1 cellular context compared by ENCODE assay signal in the genomic region with DNA sequence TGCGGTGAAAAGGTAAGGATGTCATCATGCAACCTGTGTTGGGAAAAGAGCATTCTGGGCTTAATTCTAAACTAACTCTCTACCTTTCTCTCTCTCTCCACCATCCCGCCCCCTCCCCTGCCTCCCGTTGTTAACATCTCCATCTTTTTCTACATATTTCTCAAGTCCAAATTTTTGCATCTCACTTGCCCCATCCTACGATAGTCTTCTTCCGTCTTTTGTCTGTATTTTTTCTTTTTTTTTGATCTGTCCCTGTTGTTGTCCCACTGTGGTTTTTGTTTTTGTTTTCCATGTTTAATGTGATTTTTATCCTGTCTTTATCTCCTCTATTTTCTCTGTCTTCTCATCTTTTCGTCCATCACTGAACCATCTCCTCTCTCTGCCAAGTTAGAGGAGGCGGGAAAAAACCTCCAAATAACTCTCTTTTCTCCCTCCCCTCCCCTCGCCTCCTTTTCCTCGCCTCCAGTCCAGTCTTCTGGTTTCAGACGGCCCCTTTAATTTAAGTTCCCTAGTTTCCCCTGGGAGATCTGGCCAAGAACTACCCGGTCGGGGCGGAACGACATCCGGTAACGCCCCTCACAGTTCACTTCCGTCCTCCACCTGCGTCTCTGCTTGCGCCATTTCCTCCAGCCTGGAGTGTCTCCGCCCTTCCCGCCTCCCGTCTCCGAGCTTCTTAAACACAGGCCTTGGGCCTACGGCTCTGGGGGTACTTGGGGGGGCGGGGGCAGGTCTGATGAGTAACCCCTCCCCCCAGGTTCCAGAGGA.
TF ChIP-seq lines count a peak whose summit lies in the region.

A gene with protein sequence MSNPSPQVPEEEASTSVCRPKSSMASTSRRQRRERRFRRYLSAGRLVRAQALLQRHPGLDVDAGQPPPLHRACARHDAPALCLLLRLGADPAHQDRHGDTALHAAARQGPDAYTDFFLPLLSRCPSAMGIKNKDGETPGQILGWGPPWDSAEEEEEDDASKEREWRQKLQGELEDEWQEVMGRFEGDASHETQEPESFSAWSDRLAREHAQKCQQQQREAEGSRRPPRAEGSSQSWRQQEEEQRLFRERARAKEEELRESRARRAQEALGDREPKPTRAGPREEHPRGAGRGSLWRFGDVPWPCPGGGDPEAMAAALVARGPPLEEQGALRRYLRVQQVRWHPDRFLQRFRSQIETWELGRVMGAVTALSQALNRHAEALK (plus strand): TSS at position 647 of the 765 bp plus-strand sequence. CDS start 87 bp downstream, at position 734.

TF ChIP-seq in SK-N-SH, 30 proteins besides CTCF, POLR2A, EP300 and RAD21 (continued from another document):
- TF ChIP-seq, protein P1, sequence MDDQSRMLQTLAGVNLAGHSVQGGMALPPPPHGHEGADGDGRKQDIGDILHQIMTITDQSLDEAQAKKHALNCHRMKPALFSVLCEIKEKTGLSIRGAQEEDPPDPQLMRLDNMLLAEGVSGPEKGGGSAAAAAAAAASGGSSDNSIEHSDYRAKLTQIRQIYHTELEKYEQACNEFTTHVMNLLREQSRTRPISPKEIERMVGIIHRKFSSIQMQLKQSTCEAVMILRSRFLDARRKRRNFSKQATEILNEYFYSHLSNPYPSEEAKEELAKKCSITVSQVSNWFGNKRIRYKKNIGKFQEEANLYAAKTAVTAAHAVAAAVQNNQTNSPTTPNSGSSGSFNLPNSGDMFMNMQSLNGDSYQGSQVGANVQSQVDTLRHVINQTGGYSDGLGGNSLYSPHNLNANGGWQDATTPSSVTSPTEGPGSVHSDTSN (IDR thresholded peaks at IDR 0.05), result no peak; the same call in 1 of the 2 replicates
- no peak; the same call in 1 of the 2 replicates for TF ChIP-seq TCF12 (IDR thresholded peaks at IDR 0.05)
- peak; percentile 56; the same call in 1 of the 2 replicates for TF ChIP-seq YY1 (IDR thresholded peaks at IDR 0.05; ENCODE audit: low read depth)
- no peak for TF ChIP-seq TEAD4 (IDR thresholded peaks at IDR 0.05; ENCODE audit: borderline replicate concordance, insufficient read depth)
- no peak for TF ChIP-seq MEF2A (IDR thresholded peaks at IDR 0.05; ENCODE audit: borderline replicate concordance, low read depth)
- peak; percentile 97 for TF ChIP-seq GABPA (IDR thresholded peaks at IDR 0.05; ENCODE audit: low read depth)
- TF ChIP-seq, protein P2, sequence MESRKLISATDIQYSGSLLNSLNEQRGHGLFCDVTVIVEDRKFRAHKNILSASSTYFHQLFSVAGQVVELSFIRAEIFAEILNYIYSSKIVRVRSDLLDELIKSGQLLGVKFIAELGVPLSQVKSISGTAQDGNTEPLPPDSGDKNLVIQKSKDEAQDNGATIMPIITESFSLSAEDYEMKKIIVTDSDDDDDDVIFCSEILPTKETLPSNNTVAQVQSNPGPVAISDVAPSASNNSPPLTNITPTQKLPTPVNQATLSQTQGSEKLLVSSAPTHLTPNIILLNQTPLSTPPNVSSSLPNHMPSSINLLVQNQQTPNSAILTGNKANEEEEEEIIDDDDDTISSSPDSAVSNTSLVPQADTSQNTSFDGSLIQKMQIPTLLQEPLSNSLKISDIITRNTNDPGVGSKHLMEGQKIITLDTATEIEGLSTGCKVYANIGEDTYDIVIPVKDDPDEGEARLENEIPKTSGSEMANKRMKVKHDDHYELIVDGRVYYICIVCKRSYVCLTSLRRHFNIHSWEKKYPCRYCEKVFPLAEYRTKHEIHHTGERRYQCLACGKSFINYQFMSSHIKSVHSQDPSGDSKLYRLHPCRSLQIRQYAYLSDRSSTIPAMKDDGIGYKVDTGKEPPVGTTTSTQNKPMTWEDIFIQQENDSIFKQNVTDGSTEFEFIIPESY (IDR thresholded peaks at IDR 0.05; ENCODE audit: borderline replicate concordance, low read depth), result no peak
- TF ChIP-seq NFIC (IDR thresholded peaks at IDR 0.05; ENCODE audit: borderline replicate concordance), result no peak
- no peak for TF ChIP-seq RFX5 (IDR thresholded peaks at IDR 0.05; ENCODE audit: low read length)
- peak; percentile 71 for TF ChIP-seq CHD2 (IDR thresholded peaks at IDR 0.05; ENCODE audit: low read length, partially characterized antibody)
- peak; percentile 77; the same call in 1 of the 2 replicates for TF ChIP-seq ELF1 (IDR thresholded peaks at IDR 0.05)
- TF ChIP-seq NRF1 (IDR thresholded peaks at IDR 0.05; ENCODE audit: low read depth, low read length), result no peak
- TF ChIP-seq, protein P3, sequence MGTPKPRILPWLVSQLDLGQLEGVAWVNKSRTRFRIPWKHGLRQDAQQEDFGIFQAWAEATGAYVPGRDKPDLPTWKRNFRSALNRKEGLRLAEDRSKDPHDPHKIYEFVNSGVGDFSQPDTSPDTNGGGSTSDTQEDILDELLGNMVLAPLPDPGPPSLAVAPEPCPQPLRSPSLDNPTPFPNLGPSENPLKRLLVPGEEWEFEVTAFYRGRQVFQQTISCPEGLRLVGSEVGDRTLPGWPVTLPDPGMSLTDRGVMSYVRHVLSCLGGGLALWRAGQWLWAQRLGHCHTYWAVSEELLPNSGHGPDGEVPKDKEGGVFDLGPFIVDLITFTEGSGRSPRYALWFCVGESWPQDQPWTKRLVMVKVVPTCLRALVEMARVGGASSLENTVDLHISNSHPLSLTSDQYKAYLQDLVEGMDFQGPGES (IDR thresholded peaks at IDR 0.05; ENCODE audit: low read depth, low read length), result no peak
- TF ChIP-seq RXRA (IDR thresholded peaks at IDR 0.05; ENCODE audit: borderline replicate concordance, low read depth), result no peak
- TF ChIP-seq, protein P4, sequence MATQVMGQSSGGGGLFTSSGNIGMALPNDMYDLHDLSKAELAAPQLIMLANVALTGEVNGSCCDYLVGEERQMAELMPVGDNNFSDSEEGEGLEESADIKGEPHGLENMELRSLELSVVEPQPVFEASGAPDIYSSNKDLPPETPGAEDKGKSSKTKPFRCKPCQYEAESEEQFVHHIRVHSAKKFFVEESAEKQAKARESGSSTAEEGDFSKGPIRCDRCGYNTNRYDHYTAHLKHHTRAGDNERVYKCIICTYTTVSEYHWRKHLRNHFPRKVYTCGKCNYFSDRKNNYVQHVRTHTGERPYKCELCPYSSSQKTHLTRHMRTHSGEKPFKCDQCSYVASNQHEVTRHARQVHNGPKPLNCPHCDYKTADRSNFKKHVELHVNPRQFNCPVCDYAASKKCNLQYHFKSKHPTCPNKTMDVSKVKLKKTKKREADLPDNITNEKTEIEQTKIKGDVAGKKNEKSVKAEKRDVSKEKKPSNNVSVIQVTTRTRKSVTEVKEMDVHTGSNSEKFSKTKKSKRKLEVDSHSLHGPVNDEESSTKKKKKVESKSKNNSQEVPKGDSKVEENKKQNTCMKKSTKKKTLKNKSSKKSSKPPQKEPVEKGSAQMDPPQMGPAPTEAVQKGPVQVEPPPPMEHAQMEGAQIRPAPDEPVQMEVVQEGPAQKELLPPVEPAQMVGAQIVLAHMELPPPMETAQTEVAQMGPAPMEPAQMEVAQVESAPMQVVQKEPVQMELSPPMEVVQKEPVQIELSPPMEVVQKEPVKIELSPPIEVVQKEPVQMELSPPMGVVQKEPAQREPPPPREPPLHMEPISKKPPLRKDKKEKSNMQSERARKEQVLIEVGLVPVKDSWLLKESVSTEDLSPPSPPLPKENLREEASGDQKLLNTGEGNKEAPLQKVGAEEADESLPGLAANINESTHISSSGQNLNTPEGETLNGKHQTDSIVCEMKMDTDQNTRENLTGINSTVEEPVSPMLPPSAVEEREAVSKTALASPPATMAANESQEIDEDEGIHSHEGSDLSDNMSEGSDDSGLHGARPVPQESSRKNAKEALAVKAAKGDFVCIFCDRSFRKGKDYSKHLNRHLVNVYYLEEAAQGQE (IDR thresholded peaks at IDR 0.05; ENCODE audit: low read depth, low read length), result 0 out of 2 replicates have a peak, but pooled peaks have one; percentile 49
- TF ChIP-seq, protein P5, sequence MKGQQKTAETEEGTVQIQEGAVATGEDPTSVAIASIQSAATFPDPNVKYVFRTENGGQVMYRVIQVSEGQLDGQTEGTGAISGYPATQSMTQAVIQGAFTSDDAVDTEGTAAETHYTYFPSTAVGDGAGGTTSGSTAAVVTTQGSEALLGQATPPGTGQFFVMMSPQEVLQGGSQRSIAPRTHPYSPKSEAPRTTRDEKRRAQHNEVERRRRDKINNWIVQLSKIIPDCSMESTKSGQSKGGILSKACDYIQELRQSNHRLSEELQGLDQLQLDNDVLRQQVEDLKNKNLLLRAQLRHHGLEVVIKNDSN (IDR thresholded peaks at IDR 0.05; ENCODE audit: borderline replicate concordance, low read depth), result peak; percentile 11; the same call in 1 of the 2 replicates
- peak; percentile 78 for TF ChIP-seq RCOR1 (IDR thresholded peaks at IDR 0.05; ENCODE audit: low read length)
- no peak for TF ChIP-seq FOXM1 (IDR thresholded peaks at IDR 0.05; ENCODE audit: low read depth)
- TF ChIP-seq TAF1 (IDR thresholded peaks at IDR 0.05; ENCODE audit: borderline replicate concordance, low read depth, low read length), result peak; percentile 71; the same call in 1 of the 2 replicates
- no peak for TF ChIP-seq JUND (IDR thresholded peaks at IDR 0.05)
- TF ChIP-seq GATA2 (CRISPR knock-in tag; IDR thresholded peaks at IDR 0.05), result no peak
